In genomic region chr1:19812875-19813650, GRCh38 we compare ENCODE assay signal across 21 cellular contexts. TPM values are rescaled to one million over a fixed set of nuclear protein-coding genes. Genes with fewer than 3 reads are reported as not detected.
"Had no signal": no experiment of that assay in that cellular context is flagged by ENCODE, and none has a peak within 500 bp of the region (broad histone marks: within the 10 kb centered on the region; RNA-seq: fewer than 3 reads in every experiment).

No MANE protein-coding gene starts in this region.

- H3K27ac Mint-ChIP-seq: activated T-helper 2 cell treated with anti-CD3 and anti-CD28 coated beads, Interferon-gamma antibody, Interleukin-2, Interleukin-4, amounts not matched to agents 10 μg/mL and 5 μg/mL and 100 μg/mL, durations not matched to agents 14 hours and 24 hours and 36 hours; nephron progenitor cell; T-cell had no signal

- ATAC-seq: psoas muscle, T-cell, upper lobe of right lung had no signal

- H3K4me3 Mint-ChIP-seq: nephron progenitor cell, T-cell had no signal

- H3K4me3 ChIP-seq: esophagus muscularis mucosa, psoas muscle, stomach, testis, upper lobe of right lung had no signal

- H3K4me1 ChIP-seq: esophagus muscularis mucosa, psoas muscle, sigmoid colon, upper lobe of right lung had no signal

- H3K9me3 ChIP-seq: esophagus muscularis mucosa, psoas muscle, sigmoid colon, stomach, testis, upper lobe of right lung had no signal

- H3K27ac ChIP-seq: esophagus muscularis mucosa, psoas muscle, sigmoid colon, stomach, testis, upper lobe of right lung had no signal

- H3K36me3 ChIP-seq: esophagus muscularis mucosa, sigmoid colon, stomach, upper lobe of right lung had no signal

- H3K36me3 Mint-ChIP-seq: T-cell had no signal

- H3K27me3 ChIP-seq: esophagus muscularis mucosa, sigmoid colon, stomach, testis, upper lobe of right lung had no signal

- H3K9me3 Mint-ChIP-seq: activated T-helper 2 cell treated with anti-CD3 and anti-CD28 coated beads, Interferon-gamma antibody, Interleukin-2, Interleukin-4, amounts not matched to agents 10 μg/mL and 5 μg/mL and 100 μg/mL, durations not matched to agents 14 hours and 24 hours and 36 hours; T-cell had no signal

- DNase-seq: activated CD4-positive, alpha-beta T cell treated with anti-CD3 and anti-CD28 coated beads for 1 hour; activated CD4-positive, alpha-beta T cell treated with anti-CD3 and anti-CD28 coated beads, Interleukin-2, amount 50 U/mL, for 4 hours; activated naive CD4-positive, alpha-beta T cell treated with anti-CD3 and anti-CD28 coated beads, Interleukin-2, amount 50 U/mL, for 16 hours; foreskin fibroblast; hypothalamus; mesenchymal stem cell; nephron progenitor cell; occipital lobe; psoas muscle; sigmoid colon; stimulated activated CD4-positive, alpha-beta T cell treated with anti-CD3 and anti-CD28 coated beads, Interleukin-12 subunit alpha, Interleukin-12 subunit beta, amount 100 ng/mL, for 4 hours; stimulated activated CD4-positive, alpha-beta T cell treated with anti-CD3 and anti-CD28 coated beads, Interleukin-2, amount 100 ng/mL, for 24 hours; stomach; T-cell; T-helper 9 cell; testis; upper lobe of right lung had no signal

- H3K4me1 Mint-ChIP-seq: T-cell had no signal

RNA-seq across cellular contexts. Expression of gene RNF186, which starts 2.0 kb away (rescaled TPM):
- total RNA-seq: activated T-helper 2 cell treated with anti-CD3 and anti-CD28 coated beads, Interferon-gamma antibody, Interleukin-2, Interleukin-4, amounts not matched to agents 10 μg/mL and 5 μg/mL and 100 μg/mL, durations not matched to agents 14 hours and 24 hours and 36 hours; cardiac septum; esophagus muscularis mucosa; kidney epithelial cell; occipital lobe; psoas muscle; sigmoid colon; T-cell; upper lobe of right lung had no signal
